ENCODE assay signal across 8 cellular contexts in genomic region chr20:31716818-31717477, GRCh38. TPM values are rescaled to one million over a fixed set of nuclear protein-coding genes. Genes with fewer than 3 reads are reported as not detected.
DNase-seq lines count a peak whose midpoint lies in the region; ATAC-seq, FAIRE-seq and TF ChIP-seq lines count a peak whose summit lies in the region.

No MANE protein-coding gene starts in this region.

- peak overlapping the region; percentile 96 for H3K27ac Mint-ChIP-seq in activated CD4-positive, alpha-beta memory T cell treated with anti-CD3 and anti-CD28 coated beads for 36 hours
- H3K27ac Mint-ChIP-seq in type B pancreatic cell, result peak overlapping the region; percentile 88

- no peak for FAIRE-seq in GM19239 (lab: Jason Lieb, UNC)

- H3K27me3 ChIP-seq in heart right ventricle, result no peaks in the 10 kb centered on the region

- DNase-seq in heart right ventricle, result no peak
- DNase-seq in left cardiac atrium, result no peak
- no peak for DNase-seq in activated CD4-positive, alpha-beta memory T cell treated with anti-CD3 and anti-CD28 coated beads for 36 hours
- peak; percentile 10 for DNase-seq in kidney tubule cell (ENCODE audit: low spot score)
- DNase-seq in type B pancreatic cell (ENCODE audit: extremely low spot score, unreplicated experiment), result no peak
- no peak for DNase-seq in NCI-H2227 treated with DMSO at 0.1 percent for 48 hours (lab: John Stamatoyannopoulos, UW)
- no peak for DNase-seq in GM19239 (ENCODE audit: insufficient read length, low spot score)
- DNase-seq in DMS53 (lab: John Stamatoyannopoulos, UW), result no peak

- H3K9me3 ChIP-seq in heart right ventricle, result no peaks in the 10 kb centered on the region

- H3K4me3 ChIP-seq in heart right ventricle, result peak overlapping the region in 9 of 10 donors; percentile 4 to 88 (median 80)

- H3K36me3 Mint-ChIP-seq in activated CD4-positive, alpha-beta memory T cell treated with anti-CD3 and anti-CD28 coated beads for 36 hours, result peaks cover 92% of the 10 kb centered on the region
- H3K36me3 Mint-ChIP-seq in type B pancreatic cell, result peaks cover 79% of the 10 kb centered on the region

- intact Hi-C loops in heart right ventricle (cut with DNase I) (loop anchor here in 2 of 10 donors (10.0 kb wide), 1 partner anchor 152 kb away; no protein-coding TSS in a partner anchor), left cardiac atrium (cut with DNase I) (no loop called here)
- intact Hi-C loops in activated CD4-positive, alpha-beta memory T cell treated with anti-CD3 and anti-CD28 coated beads for 36 hours (cut with micrococcal nuclease), result loop anchor here (1.0 kb wide), 2 partner anchors 18 to 42 kb away; no protein-coding TSS in a partner anchor

- TF ChIP-seq CTCF in heart right ventricle (IDR thresholded peaks at IDR 0.05) (no peak), type B pancreatic cell (conservative IDR thresholded peaks at IDR 0.05) (no peak)

- no peaks in the 10 kb centered on the region for H3K9me3 Mint-ChIP-seq in activated CD4-positive, alpha-beta memory T cell treated with anti-CD3 and anti-CD28 coated beads for 36 hours
- H3K9me3 Mint-ChIP-seq in type B pancreatic cell, result peaks cover 4% of the 10 kb centered on the region

- H3K4me3 Mint-ChIP-seq in activated CD4-positive, alpha-beta memory T cell treated with anti-CD3 and anti-CD28 coated beads for 36 hours, result peak overlapping the region; percentile 98
- peak overlapping the region; percentile 85 for H3K4me3 Mint-ChIP-seq in type B pancreatic cell

- no peak for ATAC-seq in heart right ventricle
- ATAC-seq in left cardiac atrium, result no peak

- no peaks in the 10 kb centered on the region for H3K27me3 Mint-ChIP-seq in activated CD4-positive, alpha-beta memory T cell treated with anti-CD3 and anti-CD28 coated beads for 36 hours
- no peaks in the 10 kb centered on the region for H3K27me3 Mint-ChIP-seq in type B pancreatic cell

- peaks cover 21 to 100% (median 93%) of the 10 kb centered on the region in 9 donors for H3K4me1 ChIP-seq in heart right ventricle

- 52 to 65% methylated on average over 5 of the region's 5 CpGs for WGBS in heart right ventricle, 2 donors

- peak overlapping the region; percentile 32 to 100 (median 99) for H3K27ac ChIP-seq in heart right ventricle

- POLR2A ChIA-PET in activated CD4-positive, alpha-beta memory T cell treated with anti-CD3 and anti-CD28 coated beads for 36 hours (lab: Charles Lee), result interaction anchor here (0.9 to 5.4 kb wide), 8 partner anchors 9 to 114 kb away, joined by 3 to 30 read pairs (median 4); no protein-coding TSS in a partner anchor

- H3K36me3 ChIP-seq in heart right ventricle, result peaks cover 0 to 72% (median 0%) of the 10 kb centered on the region in 9 donors

- H3K4me1 Mint-ChIP-seq in activated CD4-positive, alpha-beta memory T cell treated with anti-CD3 and anti-CD28 coated beads for 36 hours (ENCODE audit: low read depth), result peaks cover 59% of the 10 kb centered on the region
- H3K4me1 Mint-ChIP-seq in type B pancreatic cell (ENCODE audit: unreplicated experiment), result peaks cover 87% of the 10 kb centered on the region

- CTCF ChIA-PET in activated CD4-positive, alpha-beta memory T cell treated with anti-CD3 and anti-CD28 coated beads for 36 hours (lab: Charles Lee), result interaction anchor here (0.6 to 10.8 kb wide), 8 partner anchors 10 to 111 kb away, joined by 3 to 417 read pairs (median 4); partner anchors contain the start of gene TPX2

RNA-seq across cellular contexts. Expression of gene BCL2L1, which starts 5.7 kb away (rescaled TPM):
- total RNA-seq in heart right ventricle (10 to 100 TPM; 34.7 to 97.4 (median 45.9) TPM), left cardiac atrium (10 to 100 TPM; 45.1 to 79.8 TPM), type B pancreatic cell (ENCODE audit: low replicate concordance) (142 and 243 TPM in 2 replicates)
- 100 to 1,000 TPM in 1 of 2 donors, 10 to 100 TPM in 1; 35.2 to 128 TPM for polyA plus RNA-seq in heart right ventricle
- 100 to 1,000 TPM; 126 to 129 TPM for total RNA-seq in activated CD4-positive, alpha-beta memory T cell treated with anti-CD3 and anti-CD28 coated beads for 36 hours

RNA-seq across cellular contexts. Expression of gene TPX2, which starts 22.1 kb away (rescaled TPM):
- 1 to 10 TPM in 4 of 10 donors, under 1 TPM in 6; 0.17 to 9.6 (median 0.85) TPM for total RNA-seq in heart right ventricle
- under 1 TPM; 0.29 to 0.72 TPM for polyA plus RNA-seq in heart right ventricle
- total RNA-seq in left cardiac atrium, result 1 to 10 TPM in 1 of 2 donors, under 1 TPM in 1; 0.73 to 2.0 TPM
- total RNA-seq in activated CD4-positive, alpha-beta memory T cell treated with anti-CD3 and anti-CD28 coated beads for 36 hours, result 100 to 1,000 TPM; 149 TPM
- total RNA-seq in type B pancreatic cell (ENCODE audit: low replicate concordance), result 45.0 and 130 TPM in 2 replicates
